Comparison of ENCODE assay signal across 29 cellular contexts in genomic region chr2:99825630-99826029, GRCh38.
"Had no signal": no experiment of that assay in that cellular context is flagged by ENCODE, and none has a peak within 500 bp of the region (broad histone marks: within the 10 kb centered on the region; RNA-seq: fewer than 3 reads in every experiment).

No MANE protein-coding gene starts in this region.

- H3K36me3 ChIP-seq: heart left ventricle, lower lobe of right lung, neutrophil, ovary, vagina had no signal

- H3K27me3 ChIP-seq: esophagus muscularis mucosa, heart left ventricle, neutrophil, ovary, vagina had no signal

- H3K27ac Mint-ChIP-seq: activated naive CD8-positive, alpha-beta T cell; activated T-cell treated with anti-CD3 and anti-CD28 coated beads, Interleukin-2, amount 50 U/mL, for 72 hours; natural killer cell treated with Interleukin-12 subunit alpha and Interleukin-12 subunit beta and Interleukin-15 and Interleukin-18, amount 100 ng/mL, for 72 hours; progenitor cell of endocrine pancreas; stimulated activated naive CD8-positive, alpha-beta T cell treated with anti-CD3 and anti-CD28 coated beads, Interleukin-15, amount 100 ng/mL, for 72 hours; type B pancreatic cell had no signal

- H3K27ac ChIP-seq: esophagus muscularis mucosa, foreskin keratinocyte, heart left ventricle, lower lobe of right lung, neutrophil, ovary, vagina had no signal

- H3K4me1 ChIP-seq: esophagus muscularis mucosa, foreskin keratinocyte, lower lobe of right lung, vagina had no signal

- H3K36me3 Mint-ChIP-seq: activated naive CD8-positive, alpha-beta T cell; natural killer cell treated with Interleukin-12 subunit alpha and Interleukin-12 subunit beta and Interleukin-15 and Interleukin-18, amount 100 ng/mL, for 72 hours had no signal

- H3K4me2 ChIP-seq: smooth muscle cell had no signal

- H3K27me3 Mint-ChIP-seq: stimulated activated memory B cell treated with anti-CD40 and anti-IgM and Interleukin-4, amounts not matched to agents 10 μg/mL and 1 μg/mL and 100 μg/mL, for 72 hours had no signal

- H3K9me3 ChIP-seq: esophagus muscularis mucosa, heart left ventricle, lower lobe of right lung, mucosa of descending colon, neutrophil, ovary, vagina had no signal

- H3K9me3 Mint-ChIP-seq: activated T-cell treated with anti-CD3 and anti-CD28 coated beads, Interleukin-2, amount 50 U/mL, for 72 hours; natural killer cell treated with Interleukin-12 subunit alpha and Interleukin-12 subunit beta and Interleukin-15 and Interleukin-18, amount 100 ng/mL, for 72 hours; stimulated activated naive CD8-positive, alpha-beta T cell treated with anti-CD3 and anti-CD28 coated beads, Interleukin-15, amount 100 ng/mL, for 72 hours had no signal

- H3K4me3 Mint-ChIP-seq: activated naive CD8-positive, alpha-beta T cell; activated T-cell treated with anti-CD3 and anti-CD28 coated beads, Interleukin-2, amount 50 U/mL, for 72 hours; natural killer cell treated with Interleukin-12 subunit alpha and Interleukin-12 subunit beta and Interleukin-15 and Interleukin-18, amount 100 ng/mL, for 72 hours; stimulated activated memory B cell treated with anti-CD40 and anti-IgM and Interleukin-4, amounts not matched to agents 10 μg/mL and 1 μg/mL and 100 μg/mL, for 72 hours; stimulated activated naive CD8-positive, alpha-beta T cell treated with anti-CD3 and anti-CD28 coated beads, Interleukin-15, amount 100 ng/mL, for 72 hours; type B pancreatic cell had no signal

- H3K4me3 ChIP-seq: esophagus muscularis mucosa, heart left ventricle, lower lobe of right lung, mucosa of descending colon, ovary, smooth muscle cell, vagina had no signal

- DNase-seq: activated CD4-positive, alpha-beta T cell treated with anti-CD3 and anti-CD28 coated beads for 4 hours; activated CD4-positive, alpha-beta T cell treated with anti-CD3 and anti-CD28 coated beads, Interleukin-2, amount 50 U/mL, for 4 hours; activated CD4-positive, CD25-positive, alpha-beta regulatory T cell; activated naive CD4-positive, alpha-beta T cell; activated T-cell treated with anti-CD3 and anti-CD28 coated beads for 4 hours; activated T-cell treated with anti-CD3 and anti-CD28 coated beads, Interleukin-2, amount 50 U/mL, for 72 hours; anterior cingulate cortex; cerebellar nuclear complex; foreskin keratinocyte; heart left ventricle; lower lobe of right lung; mesendoderm; mucosa of descending colon; ovary; retina; stimulated activated CD4-positive, alpha-beta T cell treated with anti-CD3 and anti-CD28 coated beads, Interleukin-1b, Interleukin-23, amount 100 ng/mL, for 48 hours; stimulated activated CD4-positive, alpha-beta T cell treated with anti-CD3 and anti-CD28 coated beads, Interleukin-4, amount 100 ng/mL, for 4 hours; stimulated activated CD8-positive, alpha-beta memory T cell treated with anti-CD3 and anti-CD28 coated beads, Interleukin-4, amount 100 ng/mL, for 48 hours; stimulated activated naive CD8-positive, alpha-beta T cell treated with anti-CD3 and anti-CD28 coated beads, Interleukin-15, amount 100 ng/mL, for 72 hours; substantia nigra had no signal

- ATAC-seq: activated T-cell treated with anti-CD3 and anti-CD28 coated beads, Interleukin-2, amount 50 U/mL, for 72 hours; foreskin keratinocyte; heart left ventricle; lower lobe of right lung; mucosa of descending colon; natural killer cell treated with Interleukin-12 subunit alpha and Interleukin-12 subunit beta and Interleukin-15 and Interleukin-18, amount 100 ng/mL, for 72 hours; stimulated activated memory B cell treated with anti-CD40 and anti-IgM and Interleukin-4, amounts not matched to agents 10 μg/mL and 1 μg/mL and 100 μg/mL, for 72 hours; stimulated activated naive CD8-positive, alpha-beta T cell treated with anti-CD3 and anti-CD28 coated beads, Interleukin-15, amount 100 ng/mL, for 72 hours had no signal
